In the genomic region with DNA sequence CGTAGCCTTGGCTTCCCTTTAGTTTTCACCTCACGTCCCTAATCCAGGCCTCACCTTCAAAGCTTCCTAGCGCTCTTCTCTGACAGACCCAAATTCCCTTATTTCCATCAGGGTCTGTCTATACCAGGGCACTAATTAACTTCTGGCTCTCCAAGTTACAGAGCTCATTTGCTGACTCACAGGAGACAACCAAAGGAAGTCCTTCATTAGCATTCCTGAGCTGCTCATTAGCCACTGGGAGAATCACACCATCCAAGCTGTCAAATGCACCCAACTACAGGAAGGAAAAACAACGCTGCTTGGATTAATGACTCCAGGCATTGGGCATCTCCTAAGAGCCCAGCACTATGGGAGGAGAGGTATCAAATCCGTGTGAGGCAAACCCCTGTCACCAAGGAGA, we compare ENCODE assay signal across 16 cellular contexts.
DNase-seq lines count a peak whose midpoint lies in the region; ATAC-seq and TF ChIP-seq lines count a peak whose summit lies in the region.
"Had no signal": no experiment of that assay in that cellular context is flagged by ENCODE, and none has a peak within 500 bp of the region (broad histone marks: within the 10 kb centered on the region; RNA-seq: fewer than 3 reads in every experiment).

No MANE protein-coding gene starts in this region.

- H3K9me3 ChIP-seq in SK-N-MC (ENCODE audit: low read depth, low read length) (no peaks in the 10 kb centered on the region), esophagus (ENCODE audit: control insufficient read depth in 2 of 2, insufficient read depth in 1 of 2, low read depth in 1 of 2, low read length in 1 of 2) (no peaks in the 10 kb centered on the region), mesodermal cell (ENCODE audit: control insufficient read depth, low read length) (no peaks in the 10 kb centered on the region), BE2C (no peaks in the 10 kb centered on the region)
- H3K9me3 ChIP-seq: Caco-2 had no signal

- no peaks in the 10 kb centered on the region for H3K27me3 ChIP-seq in esophagus (ENCODE audit: control insufficient read depth in 1 of 2, insufficient read depth in 2 of 2, low read length in 2 of 2)
- no peaks in the 10 kb centered on the region for H3K27me3 ChIP-seq in BE2C

- WGBS in esophagus, 2 donors, result 53 to 60% methylated on average over 5 of the region's 5 CpGs
- WGBS in mesodermal cell (ENCODE audit: insufficient coverage in 2 of 2), 2 experiments, result 56 to 63% methylated on average over 3 to 4 of the region's 5 CpGs

- H3K36me3 ChIP-seq in SK-N-MC (ENCODE audit: insufficient read depth, low read length), result no peaks in the 10 kb centered on the region
- H3K36me3 ChIP-seq in esophagus (ENCODE audit: control insufficient read depth in 2 of 2, insufficient read depth in 2 of 2, low read length in 1 of 2), result no peaks in the 10 kb centered on the region
- no peaks in the 10 kb centered on the region for H3K36me3 ChIP-seq in mesodermal cell (ENCODE audit: control insufficient read depth, insufficient read depth, low read length)
- H3K36me3 ChIP-seq in BE2C, result no peaks in the 10 kb centered on the region

- peaks cover 0 to 8% of the 10 kb centered on the region in 2 donors for H3K4me1 ChIP-seq in esophagus (ENCODE audit: control insufficient read depth in 2 of 2, insufficient read depth in 2 of 2, low read length in 1 of 2)
- peaks cover 4% of the 10 kb centered on the region for H3K4me1 ChIP-seq in mesodermal cell (ENCODE audit: control insufficient read depth, insufficient read depth, low read length, poor library complexity, severe bottlenecking)
- peaks cover 11% of the 10 kb centered on the region for H3K4me1 ChIP-seq in BE2C
- H3K4me1 ChIP-seq: Caco-2 had no signal

- DNase-seq in Daoy (ENCODE audit: low read depth), result peak; percentile 30
- DNase-seq in SK-N-MC (ENCODE audit: low read depth, low spot score), result peak; percentile 59
- DNase-seq in BE2C, result no peak
- DNase-seq in NCI-H1105 (lab: John Stamatoyannopoulos, UW), result no peak
- no peak for DNase-seq in NCI-H510A (lab: John Stamatoyannopoulos, UW)
- DNase-seq: Caco-2, GF-D8, KG1, NCI-H1048, NCI-H2107, NCI-H226 had no signal

- peak overlapping the region; percentile 13 for H3K9ac ChIP-seq in SK-N-MC (ENCODE audit: insufficient read length)
- H3K9ac ChIP-seq: GM23248 had no signal

- no peak for TF ChIP-seq CTCF in BE2C (IDR thresholded peaks at IDR 0.05; ENCODE audit: low read depth, low read length)

- H3K4me3 ChIP-seq in SK-N-MC, result no peak overlapping the region
- no peak overlapping the region for H3K4me3 ChIP-seq in esophagus (ENCODE audit: low read depth in 1 of 2, low read length in 2 of 2)
- H3K4me3 ChIP-seq in mesodermal cell (ENCODE audit: extremely low read depth, insufficient read depth, low read length, poor library complexity, severe bottlenecking), result no peak overlapping the region
- H3K4me3 ChIP-seq in BE2C (ENCODE audit: low read depth, low read length), result no peak overlapping the region
- H3K4me3 ChIP-seq: GM23248 had no signal

- ATAC-seq in HG03439 (IDR thresholded peaks at IDR 0.05; ENCODE audit: unreplicated experiment), result no peak
- ATAC-seq: Right ventricle myocardium inferior had no signal

- H3K27ac ChIP-seq in SK-N-MC (peak overlapping the region; percentile 93), esophagus (ENCODE audit: low read depth in 2 of 2, low read length in 1 of 2) (peak overlapping the region; percentile 61 to 85), mesodermal cell (ENCODE audit: low read depth, low read length, severe bottlenecking) (peak overlapping the region; percentile 54)
- H3K27ac ChIP-seq: GM23248 had no signal

Comparison
In these comparisons a context has a peak if more than half of its experiments do, and no peak if none do; other contexts are left out.
1. DNase-seq: peak in Daoy (single experiment) and SK-N-MC (single experiment); none in BE2C (single experiment), NCI-H1105 (single experiment) and NCI-H510A (single experiment).
2. Peak in every context shown above with its lines, with median percentiles within 50 percentile points of each other: H3K27ac ChIP-seq.